ENCODE assay signal across 8 cellular contexts in genomic region chr10:45250376-45251075, GRCh38.
A peak's percentile ranks its signal among the peaks of the same experiment; 100 is the strongest.
DNase-seq lines count a peak whose midpoint lies in the region; ATAC-seq, FAIRE-seq and TF ChIP-seq lines count a peak whose summit lies in the region.
"Not testable (repeated sequence)": the region's sequence is repeated elsewhere in the genome, so short reads cannot be mapped to it uniquely, and the experiment has no call there.

No MANE protein-coding gene starts in this region.

- CTCF ChIA-PET in K562 (lab: Yijun Ruan, JAX; ENCODE audit: low intra/inter-chr PET ratio) = interaction anchor here (0.5 to 1.0 kb wide), 2 partner anchors 149 to 220 kb away, joined by 3 to 4 read pairs; no protein-coding TSS in a partner anchor
- CTCF ChIA-PET in HepG2 (lab: Yijun Ruan, JAX; ENCODE audit: low intra/inter-chr PET ratio, low total read pairs) = not testable (repeated sequence)

- not testable (repeated sequence) for H3K27me3 ChIP-seq in RWPE2 (ENCODE audit: insufficient read depth, poor library complexity, severe bottlenecking); K562 (ENCODE audit: control insufficient read depth in 2 of 2, insufficient read depth in 2 of 2, low read length in 2 of 2); HepG2 (ENCODE audit: control insufficient read depth in 1 of 2, insufficient read depth in 2 of 2, low read length in 2 of 2)

- peak; percentile 36 for DNase-seq in GM13976 (ENCODE audit: low spot score)
- not testable (repeated sequence) for DNase-seq in RWPE2 (ENCODE audit: low spot score); K562 (ENCODE audit: extremely low read depth in 1 of 4, low spot score in 3 of 4); HepG2 (ENCODE audit: low spot score)

- H3K9ac ChIP-seq in K562 (ENCODE audit: insufficient read depth in 1 of 2, low read depth in 2 of 2, low read length in 2 of 2); HepG2 (ENCODE audit: insufficient read depth, low read depth, low read length): not testable (repeated sequence)

- H3K9me3 ChIP-seq in RWPE2 (ENCODE audit: severe bottlenecking); K562 (replicated peaks; ENCODE audit: control insufficient read depth, insufficient read depth, low read depth, low read length); HepG2 (ENCODE audit: low read length): not testable (repeated sequence)

- peaks cover 14 to 18% (median 18%) of the 10 kb centered on the region in 3 donors for H3K4me1 Mint-ChIP-seq in IgD-negative memory B cell
- H3K4me1 Mint-ChIP-seq in stimulated activated naive CD8-positive, alpha-beta T cell treated with anti-CD3 and anti-CD28 coated beads, Interleukin-15, Interleukin-2, amounts not matched to agents 100 ng/mL and 50 ng/mL, for 24 hours (ENCODE audit: low read depth) = peaks cover 16% of the 10 kb centered on the region

- not testable (repeated sequence) for TF ChIP-seq POLR2A in K562 (conservative IDR thresholded peaks at IDR 0.05); HepG2 (IDR thresholded peaks at IDR 0.05; ENCODE audit: insufficient read depth in 1 of 2, low read depth in 2 of 2, low read length in 2 of 2)

- POLR2A ChIA-PET in K562 (lab: Yijun Ruan, JAX) = interaction anchor here (0.6 to 1.6 kb wide), 7 partner anchors 11 to 223 kb away, joined by 3 to 6 read pairs (median 4); no protein-coding TSS in a partner anchor
- POLR2A ChIA-PET in HepG2 (lab: Yijun Ruan, JAX) = not testable (repeated sequence)

- not testable (repeated sequence) for H3K36me3 ChIP-seq in RWPE2 (ENCODE audit: low read depth); K562 (ENCODE audit: control insufficient read depth, insufficient read depth, low read length); HepG2 (replicated peaks in 1 of 2; ENCODE audit: control insufficient read depth in 1 of 2, insufficient read depth in 2 of 2, low read length in 2 of 2)

- not testable (repeated sequence) for H3K36me3 Mint-ChIP-seq in IgD-negative memory B cell; stimulated activated naive CD8-positive, alpha-beta T cell treated with anti-CD3 and anti-CD28 coated beads, Interleukin-15, Interleukin-2, amounts not matched to agents 100 ng/mL and 50 ng/mL, for 24 hours (ENCODE audit: low read depth)

- not testable (repeated sequence) for TF ChIP-seq CTCF in GM13976 (IDR thresholded peaks at IDR 0.05; ENCODE audit: borderline replicate concordance, control extremely low read depth, extremely low read depth, insufficient read depth, missing control alignments); K562 (IDR thresholded peaks at IDR 0.05 in 2 of 3, conservative IDR thresholded peaks at IDR 0.05 in 1 of 3; ENCODE audit: insufficient read depth in 2 of 3, low read depth in 1 of 3, low read length in 3 of 3); HepG2 (CRISPR knock-in tag; IDR thresholded peaks at IDR 0.05)
- TF ChIP-seq CTCF in RWPE2 (IDR thresholded peaks at IDR 0.05; ENCODE audit: poor library complexity, severe bottlenecking) = peak; percentile 46

- WGBS in K562 (ENCODE audit: insufficient coverage, low coverage, missing lambda C conversion rate) = 65% methylated on average over 15 of the region's 15 CpGs
- 58% methylated on average over 14 of the region's 15 CpGs for WGBS in HepG2 (ENCODE audit: low lambda C conversion rate)

- FAIRE-seq in K562 (lab: Jason Lieb, UNC); HepG2 (lab: Jason Lieb, UNC): not testable (repeated sequence)

- ATAC-seq in GM21381 (IDR thresholded peaks at IDR 0.05; ENCODE audit: unreplicated experiment) (peak; percentile 74), HG02938 (IDR thresholded peaks at IDR 0.05; ENCODE audit: unreplicated experiment) (peak; percentile 49), K562 (peak; percentile 7; the same call in 1 of the 3 replicates)
- ATAC-seq in RWPE2 (ENCODE audit: low read depth); HepG2: not testable (repeated sequence)

- not testable (repeated sequence) for H3K9me1 ChIP-seq in K562 (ENCODE audit: control insufficient read depth, insufficient read depth, low read length)

- in situ Hi-C loops in GM13976 (cut with MboI; ENCODE audit: low sequenced_read_pairs, unreplicated experiment) (loop anchor here (10.0 kb wide), 1 partner anchor 214 kb away; no protein-coding TSS in a partner anchor), K562 (cut with MboI) (loop anchor here (5.0 kb wide), 1 partner anchor 212 kb away; no protein-coding TSS in a partner anchor)
- in situ Hi-C loops in HepG2 (cut with HindIII; ENCODE audit: extremely low pct_ligation_motif_present, low pct_unique_long_range_greater_than_20kb) = not testable (repeated sequence)

- TF ChIP-seq RAD21 in K562 (CRISPR knock-in tag; conservative IDR thresholded peaks at IDR 0.05 in 1 of 2, IDR thresholded peaks at IDR 0.05 in 1 of 2); HepG2 (CRISPR knock-in tag; IDR thresholded peaks at IDR 0.05): not testable (repeated sequence)

- not testable (repeated sequence) for H3K27me3 Mint-ChIP-seq in IgD-negative memory B cell; stimulated activated naive CD8-positive, alpha-beta T cell treated with anti-CD3 and anti-CD28 coated beads, Interleukin-15, Interleukin-2, amounts not matched to agents 100 ng/mL and 50 ng/mL, for 24 hours

- not testable (repeated sequence) for BruUV-seq in K562 (replicated peaks; lab: Mats Ljungman, UMichigan); HepG2 (replicated peaks; lab: Mats Ljungman, UMichigan)

- peak overlapping the region; percentile 83 to 95 (median 90) for H3K4me3 Mint-ChIP-seq in IgD-negative memory B cell
- H3K4me3 Mint-ChIP-seq in stimulated activated naive CD8-positive, alpha-beta T cell treated with anti-CD3 and anti-CD28 coated beads, Interleukin-15, Interleukin-2, amounts not matched to agents 100 ng/mL and 50 ng/mL, for 24 hours = peak overlapping the region; percentile 53

- TF ChIP-seq EP300 in K562 (IDR thresholded peaks at IDR 0.05; ENCODE audit: low read length); HepG2 (IDR thresholded peaks at IDR 0.05; ENCODE audit: low read depth in 2 of 2, low read length in 2 of 2); HepG2 (CRISPR knock-in tag; IDR thresholded peaks at IDR 0.05; ENCODE audit: borderline replicate concordance): not testable (repeated sequence)

- not testable (repeated sequence) for H3K4me1 ChIP-seq in RWPE2 (ENCODE audit: insufficient read depth, poor library complexity, severe bottlenecking); K562 (replicated peaks in 1 of 2; ENCODE audit: control insufficient read depth in 2 of 2, insufficient read depth in 2 of 2, low read length in 2 of 2); HepG2 (ENCODE audit: insufficient read depth, low read length)

- not testable (repeated sequence) for H3K79me2 ChIP-seq in K562 (ENCODE audit: control insufficient read depth, insufficient read depth, low read length); HepG2 (ENCODE audit: insufficient read depth, low read length)

- peak overlapping the region; percentile 76; the same call in 1 of the 2 replicates for H3K4me2 ChIP-seq in K562 (ENCODE audit: insufficient read depth, low read length)
- peak overlapping the region; percentile 38 for H3K4me2 ChIP-seq in HepG2 (ENCODE audit: low read depth, low read length)

- H2AFZ ChIP-seq in K562 (ENCODE audit: low read depth, low read length) = peak overlapping the region; percentile 90; the same call in 1 of the 2 replicates
- H2AFZ ChIP-seq in HepG2 (ENCODE audit: low read length) = not testable (repeated sequence)

- not testable (repeated sequence) for H3K27ac ChIP-seq in RWPE2 (ENCODE audit: poor library complexity, severe bottlenecking); K562 (ENCODE audit: extremely low read depth, low read depth, low read length); HepG2 (ENCODE audit: extremely low read length, insufficient read depth, low read length)

- H4K20me1 ChIP-seq in K562 (replicated peaks; ENCODE audit: control insufficient read depth, insufficient read depth, low read length); HepG2 (ENCODE audit: insufficient read depth, low read length): not testable (repeated sequence)

- not testable (repeated sequence) for H3K9me3 Mint-ChIP-seq in IgD-negative memory B cell; stimulated activated naive CD8-positive, alpha-beta T cell treated with anti-CD3 and anti-CD28 coated beads, Interleukin-15, Interleukin-2, amounts not matched to agents 100 ng/mL and 50 ng/mL, for 24 hours

- H3K27ac Mint-ChIP-seq in IgD-negative memory B cell = peak overlapping the region; percentile 63 to 91 (median 71)
- not testable (repeated sequence) for H3K27ac Mint-ChIP-seq in stimulated activated naive CD8-positive, alpha-beta T cell treated with anti-CD3 and anti-CD28 coated beads, Interleukin-15, Interleukin-2, amounts not matched to agents 100 ng/mL and 50 ng/mL, for 24 hours

- not testable (repeated sequence) for H3K4me3 ChIP-seq in RWPE2 (ENCODE audit: severe bottlenecking); K562; HepG2 (replicated peaks in 1 of 3; ENCODE audit: insufficient read depth in 1 of 3, low read depth in 2 of 3, low read length in 3 of 3)

- intact Hi-C loops in K562 (cut with micrococcal nuclease) = loop anchor here (2.0 to 10.0 kb wide), 3 partner anchors 58 to 214 kb away; partner anchors contain the start of gene ALOX5
- intact Hi-C loops in HepG2 (cut with micrococcal nuclease; ENCODE audit: unreplicated experiment) = loop anchor here (10.0 kb wide), 1 partner anchor 184 kb away; no protein-coding TSS in a partner anchor
